In the genomic region with DNA sequence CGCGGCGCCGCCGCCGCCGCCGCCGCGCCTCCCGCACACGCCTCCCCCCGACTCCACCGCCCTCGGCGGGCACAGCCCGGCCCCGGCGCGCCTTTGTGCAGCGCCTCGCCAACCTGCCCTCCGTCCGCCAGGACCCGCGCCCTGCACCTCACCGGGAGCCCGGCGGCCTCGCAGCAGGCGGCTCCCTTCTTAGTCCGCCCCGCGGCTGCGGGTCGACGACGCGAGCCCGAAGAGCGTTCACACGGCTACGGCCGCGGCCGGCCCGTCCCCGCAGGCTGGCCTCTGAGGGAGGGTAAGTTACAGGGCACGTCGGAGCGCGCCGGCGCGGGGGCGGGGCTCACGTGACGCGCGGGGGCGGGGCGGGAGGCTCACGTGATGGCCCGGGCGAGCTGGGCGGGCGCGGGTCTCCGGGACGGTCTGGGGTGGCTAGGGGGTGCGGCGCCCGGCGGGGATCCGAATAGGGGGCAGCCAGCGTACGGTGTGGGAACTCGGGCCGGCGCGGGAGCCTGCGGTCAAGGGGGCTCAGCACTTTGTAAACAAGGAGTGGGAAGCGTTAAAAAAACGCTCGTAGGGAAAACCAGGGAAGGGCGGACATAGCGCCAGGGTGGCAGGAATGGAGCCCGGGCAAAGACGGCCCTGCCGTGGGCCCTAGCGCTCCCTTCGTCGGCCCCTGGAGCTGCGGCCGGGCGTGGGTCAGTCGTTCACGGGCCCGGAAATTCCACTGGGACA, we compare ENCODE assay signal across 8 cellular contexts. TPM values are rescaled to one million over a fixed set of nuclear protein-coding genes. Genes with fewer than 3 reads are reported as not detected.
A peak's percentile ranks its signal among the peaks of the same experiment; 100 is the strongest.
DNase-seq lines count a peak whose midpoint lies in the region; ATAC-seq lines count a peak whose summit lies in the region.

Gene ARHGAP12, minus strand, starts transcription at position 301 of the 729 bp plus-strand sequence. CDS start 19,976 bp downstream, outside the sequence.

- in situ Hi-C loops in ACHN (cut with HindIII; ENCODE audit: low pct_ligation_motif_present, low pct_unique_long_range_greater_than_20kb, low sequenced_read_pairs) = no loop called here

- peak within 1 kb of the TSS; percentile 89 for H3K4me3 Mint-ChIP-seq in activated CD4-positive, alpha-beta T cell treated with anti-CD3 and anti-CD28 coated beads, Interleukin-2, amount 10 ng/mL, durations not matched to agents 24 days and 14 days

- H3K36me3 Mint-ChIP-seq in activated CD4-positive, alpha-beta T cell treated with anti-CD3 and anti-CD28 coated beads, Interleukin-2, amount 10 ng/mL, durations not matched to agents 24 days and 14 days (ENCODE audit: low read depth) = no peaks in the 10 kb centered on the region

- H3K4me1 Mint-ChIP-seq in activated CD4-positive, alpha-beta T cell treated with anti-CD3 and anti-CD28 coated beads, Interleukin-2, amount 10 ng/mL, durations not matched to agents 24 days and 14 days = peaks cover 36% of the 10 kb centered on the region

- DNase-seq in ACHN (peak; percentile 76), NCI-H226 (peak; percentile 72), dedifferentiated amniotic fluid mesenchymal stem cell (ENCODE audit: extremely low spot score) (peak; percentile 81), left lobe of liver (ENCODE audit: low spot score) (peak; percentile 96)
- DNase-seq in activated CD4-positive, alpha-beta T cell treated with anti-CD3 and anti-CD28 coated beads, Interleukin-2, amount 10 ng/mL, durations not matched to agents 24 days and 14 days = peak; percentile 94
- DNase-seq in stimulated activated CD4-positive, alpha-beta T cell treated with anti-CD3 and anti-CD28 coated beads, Interleukin-1b, Interleukin-23, amount 100 ng/mL, for 48 hours = peak; percentile 78

- peak within 1 kb of the TSS; percentile 73 for H3K27ac Mint-ChIP-seq in activated CD4-positive, alpha-beta T cell treated with anti-CD3 and anti-CD28 coated beads, Interleukin-2, amount 10 ng/mL, durations not matched to agents 24 days and 14 days

- ATAC-seq in GM18520 (IDR thresholded peaks at IDR 0.05; ENCODE audit: unreplicated experiment) (peak; percentile 62), HG03045 (IDR thresholded peaks at IDR 0.05; ENCODE audit: unreplicated experiment) (peak; percentile 89), left lobe of liver (peak; percentile 89)

- no peaks in the 10 kb centered on the region for H3K9me3 Mint-ChIP-seq in activated CD4-positive, alpha-beta T cell treated with anti-CD3 and anti-CD28 coated beads, Interleukin-2, amount 10 ng/mL, durations not matched to agents 24 days and 14 days

- H3K27me3 Mint-ChIP-seq in activated CD4-positive, alpha-beta T cell treated with anti-CD3 and anti-CD28 coated beads, Interleukin-2, amount 10 ng/mL, durations not matched to agents 24 days and 14 days = peaks cover 6% of the 10 kb centered on the region

- intact Hi-C loops in activated CD4-positive, alpha-beta T cell treated with anti-CD3 and anti-CD28 coated beads, Interleukin-2, amount 10 ng/mL, durations not matched to agents 24 days and 14 days (cut with micrococcal nuclease) = loop anchor here (1.0 to 10.0 kb wide), 7 partner anchors 7 to 1224 kb away; partner anchors contain the start of genes EPC1 and KIF5B

RNA-seq across cellular contexts. Expression of gene ARHGAP12, which starts in this region (rescaled TPM):
- total RNA-seq in activated CD4-positive, alpha-beta T cell treated with anti-CD3 and anti-CD28 coated beads, Interleukin-2, amount 10 ng/mL, durations not matched to agents 24 days and 14 days = 3.6 and 3.7 TPM in 2 replicates
- 11.3 TPM for total RNA-seq in left lobe of liver

Comparison
In these comparisons a context has a peak if more than half of its experiments do, and no peak if none do; other contexts are left out.
1. Peak in every context shown above with its lines: DNase-seq and ATAC-seq.